Comparison of ENCODE assay signal across 16 cellular contexts in the genomic region with DNA sequence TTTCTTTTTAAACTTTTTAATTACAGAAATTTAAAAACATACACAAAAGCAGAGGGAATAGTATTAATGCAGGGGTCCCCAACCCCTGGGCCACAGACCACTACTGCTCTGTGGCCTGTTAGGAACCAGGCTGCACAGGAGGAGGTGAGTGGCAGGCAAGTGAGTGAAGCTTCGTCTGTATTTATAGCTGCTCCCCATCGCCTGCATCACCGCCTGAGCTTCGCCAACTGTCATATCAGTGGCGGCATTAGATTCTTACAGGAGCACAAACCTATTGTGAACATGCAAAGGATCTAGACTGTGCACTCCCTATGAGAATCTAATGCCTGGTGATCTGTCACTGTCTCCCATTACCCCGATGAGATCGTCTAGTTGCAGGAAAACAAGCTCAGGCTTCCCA. TPM values are rescaled to one million over a fixed set of nuclear protein-coding genes. Genes with fewer than 3 reads are reported as not detected.
"Had no signal": no experiment of that assay in that cellular context is flagged by ENCODE, and none has a peak within 500 bp of the region (broad histone marks: within the 10 kb centered on the region; RNA-seq: fewer than 3 reads in every experiment).

No MANE protein-coding gene starts in this region.

- H3K4me3 ChIP-seq: tibial artery, uterus had no signal

- DNase-seq: activated naive CD8-positive, alpha-beta T cell treated with anti-CD3 and anti-CD28 coated beads for 36 hours; anterior cingulate cortex; brain microvascular endothelial cell; effector memory CD4-positive, alpha-beta T cell; islet precursor cell; naive B cell; SW 1271; tibial artery; uterus; WERI-Rb-1 had no signal

- H3K4me1 ChIP-seq: uterus had no signal

- H3K36me3 ChIP-seq: brain microvascular endothelial cell, uterus, WERI-Rb-1 had no signal

- H3K27me3 Mint-ChIP-seq: dendritic cell treated with granulocyte-macrophage colony-stimulating factor and Interleukin-4, amounts not matched to agents 40 ng/mL and 50 ng/mL, for 4 days; naive B cell; stimulated activated memory B cell treated with anti-CD40 and anti-IgM and Interleukin-4, amounts not matched to agents 10 μg/mL and 1 μg/mL and 100 μg/mL, for 72 hours had no signal

- H3K9me3 Mint-ChIP-seq: activated naive CD8-positive, alpha-beta T cell treated with anti-CD3 and anti-CD28 coated beads for 36 hours; dendritic cell treated with granulocyte-macrophage colony-stimulating factor and Interleukin-4, amounts not matched to agents 40 ng/mL and 50 ng/mL, for 4 days; stimulated activated memory B cell treated with anti-CD40 and anti-IgM and Interleukin-4, amounts not matched to agents 10 μg/mL and 1 μg/mL and 100 μg/mL, for 72 hours had no signal

- FAIRE-seq: frontal cortex had no signal

- H3K27ac Mint-ChIP-seq: activated naive CD8-positive, alpha-beta T cell treated with anti-CD3 and anti-CD28 coated beads for 36 hours; dendritic cell treated with granulocyte-macrophage colony-stimulating factor and Interleukin-4, amounts not matched to agents 40 ng/mL and 50 ng/mL, for 4 days; stimulated activated memory B cell treated with anti-CD40 and anti-IgM and Interleukin-4, amounts not matched to agents 10 μg/mL and 1 μg/mL and 100 μg/mL, for 72 hours had no signal

- H3K36me3 Mint-ChIP-seq: stimulated activated memory B cell treated with anti-CD40 and anti-IgM and Interleukin-4, amounts not matched to agents 10 μg/mL and 1 μg/mL and 100 μg/mL, for 72 hours had no signal

- H3K27ac ChIP-seq: brain microvascular endothelial cell, tibial artery, uterus, WERI-Rb-1 had no signal

- H3K27me3 ChIP-seq: brain microvascular endothelial cell, tibial artery, uterus had no signal

- H3K9me3 ChIP-seq: tibial artery, uterus had no signal

- H3K4me3 Mint-ChIP-seq: activated naive CD8-positive, alpha-beta T cell treated with anti-CD3 and anti-CD28 coated beads for 36 hours; dendritic cell treated with granulocyte-macrophage colony-stimulating factor and Interleukin-4, amounts not matched to agents 40 ng/mL and 50 ng/mL, for 4 days; naive B cell; stimulated activated memory B cell treated with anti-CD40 and anti-IgM and Interleukin-4, amounts not matched to agents 10 μg/mL and 1 μg/mL and 100 μg/mL, for 72 hours had no signal

RNA-seq across cellular contexts. Expression of a gene that starts 22.4 kb away (rescaled TPM):
- total RNA-seq: activated naive CD8-positive, alpha-beta T cell treated with anti-CD3 and anti-CD28 coated beads for 36 hours; cerebellum; lung microvascular endothelial cell had no signal

RNA-seq across cellular contexts. Expression of a gene that starts 34.5 kb away (rescaled TPM):
- total RNA-seq: cerebellum, epithelial cell of proximal tubule, frontal cortex, lung microvascular endothelial cell had no signal
